In genomic region chr5:141636413-141637265, GRCh38 we compare ENCODE assay signal across 8 cellular contexts. TPM values are rescaled to one million over a fixed set of nuclear protein-coding genes. Genes with fewer than 3 reads are reported as not detected.
DNase-seq lines count a peak whose midpoint lies in the region; ATAC-seq and TF ChIP-seq lines count a peak whose summit lies in the region.

Gene HDAC3 (minus strand): TSS chr5:141636849. CDS start chr5:141636790, 59 bp downstream.
Gene RELL2 (plus strand): TSS chr5:141636997. CDS start chr5:141638226, 1,229 bp downstream.

- peaks cover 47% of the 10 kb centered on the region for H3K36me3 Mint-ChIP-seq in Calu3 (ENCODE audit: insufficient read depth, unreplicated experiment)

- H3K27ac ChIP-seq in HUES48 (ENCODE audit: low read depth, low read length) (peak within 1 kb of the TSS; percentile 85), OCI-LY7 (ENCODE audit: low read depth, low read length, poor library complexity, severe bottlenecking) (peak within 1 kb of the TSS; percentile 59)

- H3K4me3 ChIP-seq in HUES48 (ENCODE audit: low read depth, low read length) (peak within 1 kb of the TSS; percentile 92), OCI-LY7 (ENCODE audit: low read depth, low read length, poor library complexity, severe bottlenecking) (peak within 1 kb of the TSS; percentile 98), epithelial cell of proximal tubule (ENCODE audit: low read depth, low read length) (peak within 1 kb of the TSS; percentile 67), mucosa of stomach (ENCODE audit: low read length) (peak within 1 kb of the TSS; percentile 79)

- intact Hi-C loops in Calu3 (cut with micrococcal nuclease; ENCODE audit: unreplicated experiment), result no loop called here
- intact Hi-C loops in OCI-LY7 (cut with micrococcal nuclease; ENCODE audit: unreplicated experiment), result loop anchor here (1.0 to 5.0 kb wide), 2 partner anchors 17 to 109 kb away; no protein-coding TSS in a partner anchor

- H3K9me3 ChIP-seq in HUES48 (ENCODE audit: control insufficient read depth, insufficient read depth, low read length) (no peaks in the 10 kb centered on the region), OCI-LY7 (ENCODE audit: low read length) (no peaks in the 10 kb centered on the region), mucosa of stomach (ENCODE audit: control insufficient read depth, low read length) (no peaks in the 10 kb centered on the region)

- peaks cover 29% of the 10 kb centered on the region for H3K4me1 Mint-ChIP-seq in Calu3 (ENCODE audit: low read depth, unreplicated experiment)

- no peaks in the 10 kb centered on the region for H3K9me3 Mint-ChIP-seq in Calu3 (ENCODE audit: low read depth, unreplicated experiment)

- peaks cover 5% of the 10 kb centered on the region for H4K20me1 ChIP-seq in OCI-LY7 (ENCODE audit: insufficient read depth, low read length)

- H3K4me3 Mint-ChIP-seq in Calu3 (ENCODE audit: low read depth, unreplicated experiment), result peak within 1 kb of the TSS; percentile 79

- peak within 1 kb of the TSS; percentile 81; the same call in 1 of the 2 replicates for H2AFZ ChIP-seq in OCI-LY7 (ENCODE audit: low read length)

- H3K27me3 Mint-ChIP-seq in Calu3 (ENCODE audit: unreplicated experiment), result no peaks in the 10 kb centered on the region

- no peak for TF ChIP-seq CTCF in Calu3 (IDR thresholded peaks at IDR 0.05; ENCODE audit: unreplicated experiment)
- TF ChIP-seq CTCF in OCI-LY7 (conservative IDR thresholded peaks at IDR 0.05; ENCODE audit: low read length), result no peak
- TF ChIP-seq CTCF in epithelial cell of proximal tubule (conservative IDR thresholded peaks at IDR 0.05; ENCODE audit: low read depth, low read length), result no peak

- H3K27ac Mint-ChIP-seq in Calu3 (ENCODE audit: unreplicated experiment), result peak within 1 kb of the TSS; percentile 37

- ATAC-seq in GM21381 (IDR thresholded peaks at IDR 0.05; ENCODE audit: unreplicated experiment), result peak; percentile 78

- CTCF ChIA-PET in Calu3 (lab: Charles Lee) (interaction anchor here (0.6 to 2.2 kb wide), 12 partner anchors 14 to 313 kb away, joined by 3 to 25 read pairs (median 3); partner anchors contain the start of gene DIAPH1), OCI-LY7 (lab: Charles Lee; ENCODE audit: unreplicated experiment) (interaction anchor here (0.9 to 2.5 kb wide), 3 partner anchors 14 to 43 kb away, joined by 4 to 11 read pairs (median 7); partner anchors contain the start of genes DIAPH1 and FCHSD1)

- H3K79me2 ChIP-seq in OCI-LY7 (ENCODE audit: insufficient read depth, low read depth, low read length), result peaks cover 50% of the 10 kb centered on the region

- BruUV-seq in Calu3 (replicated peaks; lab: Mats Ljungman, UMichigan) (no TSS peak), OCI-LY7 (replicated peaks; lab: Mats Ljungman, UMichigan) (no TSS peak)

- peaks cover 12% of the 10 kb centered on the region for H3K4me1 ChIP-seq in HUES48 (ENCODE audit: control insufficient read depth, insufficient read depth, low read length)
- H3K4me1 ChIP-seq in OCI-LY7 (ENCODE audit: insufficient read depth, low read length, poor library complexity, severe bottlenecking), result peaks cover 34% of the 10 kb centered on the region
- peaks cover 21% of the 10 kb centered on the region for H3K4me1 ChIP-seq in mucosa of stomach (ENCODE audit: control insufficient read depth, insufficient read depth, low read length)

- H3K27me3 ChIP-seq in HUES48 (ENCODE audit: control insufficient read depth, insufficient read depth, low read length) (no peaks in the 10 kb centered on the region), mucosa of stomach (ENCODE audit: control insufficient read depth, insufficient read depth, low read length) (peaks cover 9% of the 10 kb centered on the region)

- POLR2A ChIA-PET in OCI-LY7 (lab: Charles Lee), result interaction anchor here (0.6 to 8.6 kb wide), 18 partner anchors 9 to 280 kb away, joined by 3 to 101 read pairs (median 4); partner anchors contain the start of genes DIAPH1 and FCHSD1

- H3K9me2 ChIP-seq in OCI-LY7 (ENCODE audit: insufficient read depth, low read length), result no peaks in the 10 kb centered on the region

- peak within 1 kb of the TSS; percentile 73 for H3K4me2 ChIP-seq in OCI-LY7 (ENCODE audit: low read length)

- peak; percentile 99 for DNase-seq in Calu3
- peak; percentile 92 for DNase-seq in OCI-LY7 (ENCODE audit: low spot score)
- DNase-seq in activated T-cell treated with anti-CD3 and anti-CD28 coated beads for 24 hours (ENCODE audit: low read depth), result peak; percentile 91
- DNase-seq in epithelial cell of proximal tubule (ENCODE audit: low read depth), result no peak
- DNase-seq in stimulated activated CD8-positive, alpha-beta memory T cell treated with anti-CD3 and anti-CD28 coated beads, Interleukin-4, amount 100 ng/mL, for 4 hours (ENCODE audit: low read depth in 2 of 2, low spot score in 1 of 2), result peak; percentile 80 to 88

- H3K36me3 ChIP-seq in HUES48 (ENCODE audit: control insufficient read depth, insufficient read depth, low read length) (peaks cover 37% of the 10 kb centered on the region), OCI-LY7 (ENCODE audit: insufficient read depth, low read length) (peaks cover 58% of the 10 kb centered on the region), mucosa of stomach (ENCODE audit: control insufficient read depth, insufficient read depth, low read length) (no peaks in the 10 kb centered on the region)

- H3K9ac ChIP-seq in HUES48 (ENCODE audit: low read depth, low read length) (peak within 1 kb of the TSS; percentile 77), mucosa of stomach (ENCODE audit: low read length) (peak within 1 kb of the TSS; percentile 87)

RNA-seq across cellular contexts. Expression of gene HDAC3, which starts in this region (rescaled TPM):
- total RNA-seq in Calu3 (2022) (96.3 and 102 TPM in 2 replicates), OCI-LY7 (2022) (83.6 and 85.3 TPM in 2 replicates), epithelial cell of proximal tubule (55.2 and 64.8 TPM in 2 replicates)
- total RNA-seq in OCI-LY7 (2014; rRNA removed; shearing (Covaris generic)), result 78.8 and 85.4 TPM in 2 replicates

RNA-seq across cellular contexts. Expression of gene RELL2, which starts in this region (rescaled TPM):
- 12.5 and 12.6 TPM in 2 replicates for total RNA-seq in Calu3 (2022)
- 28.0 and 29.8 TPM in 2 replicates for total RNA-seq in OCI-LY7 (2014; rRNA removed; shearing (Covaris generic))
- total RNA-seq in OCI-LY7 (2022), result 37.9 and 43.1 TPM in 2 replicates
- 3.3 and 10.3 TPM in 2 replicates for total RNA-seq in epithelial cell of proximal tubule
